In the genomic region with DNA sequence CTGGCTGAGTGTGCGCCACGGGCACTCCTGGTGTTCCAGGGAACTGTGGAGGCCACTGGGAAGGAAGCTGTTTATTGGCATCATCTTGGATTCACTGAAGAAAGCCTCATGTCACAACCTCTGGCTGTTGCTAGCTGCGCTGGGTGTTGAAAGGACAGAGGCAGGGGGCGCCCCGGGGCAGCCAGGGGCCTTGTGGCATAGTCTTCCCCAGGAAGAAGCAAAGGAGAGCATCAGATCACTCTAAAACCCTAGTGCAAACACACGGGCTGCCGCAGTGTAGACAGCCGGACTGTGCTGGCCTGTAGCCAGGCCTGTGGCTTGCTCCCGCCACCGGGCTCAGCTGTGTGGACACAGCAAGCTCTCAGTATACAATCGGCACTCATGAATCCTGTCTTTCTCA, we compare ENCODE assay signal across 18 cellular contexts. TPM values are rescaled to one million over a fixed set of nuclear protein-coding genes. Genes with fewer than 3 reads are reported as not detected.
DNase-seq lines count a peak whose midpoint lies in the region; ATAC-seq, FAIRE-seq and TF ChIP-seq lines count a peak whose summit lies in the region.
"Had no signal": no experiment of that assay in that cellular context is flagged by ENCODE, and none has a peak within 500 bp of the region (broad histone marks: within the 10 kb centered on the region; RNA-seq: fewer than 3 reads in every experiment).

No MANE protein-coding gene starts in this region.

- peaks cover 66% of the 10 kb centered on the region for H3K4me1 Mint-ChIP-seq in nephron progenitor cell
- H3K4me1 Mint-ChIP-seq in CD14-positive monocyte = no peaks in the 10 kb centered on the region

- H3K4me1 ChIP-seq in H1 (replicated peaks in 1 of 4; ENCODE audit: control insufficient read depth in 3 of 4, insufficient read depth in 4 of 4, low read length in 3 of 4) = peaks cover 0 to 6% (median 1%) of the 10 kb centered on the region in 4 experiments; a peak in 4 of 7 replicates

- no peak for TF ChIP-seq EP300 in H1 (IDR thresholded peaks at IDR 0.05; ENCODE audit: borderline replicate concordance in 1 of 2, low read depth in 2 of 2, low read length in 2 of 2)

- no peak overlapping the region for H3K56ac ChIP-seq in H1 (replicated peaks; ENCODE audit: insufficient read length, low read depth, low read length)

- H2BK5ac ChIP-seq in H1 (ENCODE audit: low read depth, low read length) = no peak overlapping the region

- H3K23ac ChIP-seq in H1 (ENCODE audit: insufficient read length) = no peak overlapping the region

- peak in 2 of 3 experiments; percentile 16 to 18; a peak in 2 of 4 replicates for TF ChIP-seq CTCF in H1 (IDR thresholded peaks at IDR 0.05; ENCODE audit: control extremely low read depth in 1 of 3, insufficient read depth in 1 of 3, low read depth in 1 of 3, low read length in 3 of 3)
- TF ChIP-seq CTCF in nephron progenitor cell (IDR thresholded peaks at IDR 0.05) = no peak
- TF ChIP-seq CTCF in CD14-positive monocyte (IDR thresholded peaks at IDR 0.05) = no peak

- no peak for FAIRE-seq in H1 (lab: Jason Lieb, UNC)

- H3K79me2 ChIP-seq in H1 (ENCODE audit: control insufficient read depth in 1 of 2, insufficient read depth in 2 of 2, low read length in 2 of 2) = no peaks in the 10 kb centered on the region

- H2BK12ac ChIP-seq in H1 (ENCODE audit: low read depth, low read length) = no peak overlapping the region

- H3K14ac ChIP-seq in H1 (ENCODE audit: insufficient read length) = no peak overlapping the region

- WGBS in H1 (ENCODE audit: extremely low coverage in 1 of 2, insufficient coverage in 1 of 2, insufficient read length in 1 of 2, insufficient replicate concordance in 2 of 2, low coverage in 1 of 2, low lambda C conversion rate in 2 of 2, missing lambda C conversion rate in 1 of 2), 2 experiments = 72% methylated on average over 11 of the region's 11 CpGs; no CpG with 5 or more reads in 1 of the 2 experiments

- H3K27me3 ChIP-seq in H1 (replicated peaks in 1 of 4; ENCODE audit: control insufficient read depth in 3 of 4, extremely low read depth in 1 of 4, insufficient read depth in 3 of 4, low read length in 3 of 4) = no peaks in the 10 kb centered on the region; a peak in 1 of 7 replicates
- H3K27me3 ChIP-seq: ovary had no signal

- H3K18ac ChIP-seq in H1 (ENCODE audit: extremely low read depth, low read length) = no peak overlapping the region

- no peak overlapping the region for H4K8ac ChIP-seq in H1 (ENCODE audit: extremely low read depth, insufficient read depth, low read length)

- H4K5ac ChIP-seq in H1 (ENCODE audit: insufficient read length, low read depth, low read length) = no peak overlapping the region

- no peak overlapping the region for H3K27ac ChIP-seq in H1 (ENCODE audit: low read depth, low read length)

- DNase-seq in DMS79 treated with DMSO at 0.1 percent for 48 hours (lab: John Stamatoyannopoulos, UW) (peak; percentile 66), NCI-H2029 treated with DMSO at 0.1 percent for 48 hours (lab: John Stamatoyannopoulos, UW) (peak; percentile 74), H1 (ENCODE audit: low read depth in 1 of 2, low spot score in 2 of 2) (peak in 1 of 2 experiments; percentile 59), nephron progenitor cell (no peak), CD14-positive monocyte (ENCODE audit: low spot score) (no peak), SIG-M5 (lab: John Stamatoyannopoulos, UW) (no peak), 8988T (no peak)
- DNase-seq: activated CD8-positive, alpha-beta memory T cell treated with anti-CD3 and anti-CD28 coated beads, Interleukin-2, amount 50 U/mL, for 48 hours; midbrain; NCI-H446 treated with DMSO at 0.1 percent for 48 hours; stimulated activated CD4-positive, alpha-beta T cell treated with anti-CD3 and anti-CD28 coated beads, Interleukin-12 subunit alpha, Interleukin-12 subunit beta, amount 100 ng/mL, for 4 hours; substantia nigra had no signal

- H2AFZ ChIP-seq in H1 (ENCODE audit: low read length) = no peak overlapping the region

- no peak overlapping the region for H2BK120ac ChIP-seq in H1 (replicated peaks; ENCODE audit: low read depth, low read length)

- H2AK5ac ChIP-seq in H1 (ENCODE audit: low read depth, low read length) = no peak overlapping the region

- H3K4me2 ChIP-seq in H1 (ENCODE audit: insufficient read depth in 1 of 2, low read depth in 2 of 2, low read length in 2 of 2) = no peak overlapping the region

- CTCF ChIA-PET in H1 (lab: Charles Lee; ENCODE audit: partially characterized antibody) = interaction anchor here (0.6 to 2.5 kb wide), 7 partner anchors 9 to 461 kb away, joined by 3 to 10 read pairs (median 4); no protein-coding TSS in a partner anchor

- no peak for ATAC-seq in GM18861 (IDR thresholded peaks at IDR 0.05; ENCODE audit: unreplicated experiment)

- H3K9ac ChIP-seq in H1 (replicated peaks in 1 of 4; ENCODE audit: extremely low read depth in 1 of 4, low read depth in 3 of 4, low read length in 3 of 4) = no peak overlapping the region

- no peak for TF ChIP-seq POLR2A in H1 (IDR thresholded peaks at IDR 0.05; ENCODE audit: control extremely low read depth in 1 of 2, low read depth in 2 of 2, low read length in 2 of 2)

- no peaks in the 10 kb centered on the region for H3K9me3 ChIP-seq in H1 (ENCODE audit: insufficient read depth in 2 of 2, low read depth in 1 of 2, low read length in 1 of 2)
- H3K9me3 ChIP-seq: ovary had no signal

- H3K4me3 ChIP-seq in H1 (ENCODE audit: extremely low read depth in 1 of 4, insufficient read depth in 2 of 4, low read depth in 3 of 4, low read length in 4 of 4) = no peak overlapping the region
- H3K4me3 ChIP-seq: ovary had no signal

- peak; percentile 31 to 45; a peak in 3 of 4 replicates for TF ChIP-seq RAD21 in H1 (IDR thresholded peaks at IDR 0.05 in 1 of 2, conservative IDR thresholded peaks at IDR 0.05 in 1 of 2; ENCODE audit: low read depth in 2 of 2, low read length in 2 of 2)

- no peak overlapping the region for H4K91ac ChIP-seq in H1 (replicated peaks; ENCODE audit: insufficient read length, low read length)

- H3K27ac Mint-ChIP-seq in nephron progenitor cell (peak overlapping the region; percentile 13), CD14-positive monocyte (no peak overlapping the region)
- H3K27ac Mint-ChIP-seq: activated naive CD8-positive, alpha-beta T cell had no signal

- H3K27me3 Mint-ChIP-seq in nephron progenitor cell (ENCODE audit: low read depth, poor library complexity) (peaks cover 11% of the 10 kb centered on the region), CD14-positive monocyte (ENCODE audit: low read depth in 3 of 3) (peaks cover 7 to 9% (median 8%) of the 10 kb centered on the region in 3 donors)
- H3K27me3 Mint-ChIP-seq: activated naive CD8-positive, alpha-beta T cell had no signal

- intact Hi-C loops in CD14-positive monocyte (cut with micrococcal nuclease) = no loop called here

- H3K4ac ChIP-seq in H1 (replicated peaks; ENCODE audit: insufficient read length, low read depth, low read length) = no peak overlapping the region

- no peaks in the 10 kb centered on the region for H3K36me3 Mint-ChIP-seq in nephron progenitor cell (ENCODE audit: low read depth)
- H3K36me3 Mint-ChIP-seq in CD14-positive monocyte = no peaks in the 10 kb centered on the region
- H3K36me3 Mint-ChIP-seq: activated naive CD8-positive, alpha-beta T cell had no signal

- H3K4me3 Mint-ChIP-seq in nephron progenitor cell (no peak overlapping the region), CD14-positive monocyte (no peak overlapping the region)
- H3K4me3 Mint-ChIP-seq: activated naive CD8-positive, alpha-beta T cell had no signal

- H2BK15ac ChIP-seq in H1 (ENCODE audit: low read length) = no peak overlapping the region

- no peaks in the 10 kb centered on the region for H3K9me3 Mint-ChIP-seq in nephron progenitor cell
- H3K9me3 Mint-ChIP-seq in CD14-positive monocyte = peaks cover 2 to 9% (median 6%) of the 10 kb centered on the region in 7 donors

- no peaks in the 10 kb centered on the region for H3K23me2 ChIP-seq in H1 (ENCODE audit: low read depth, low read length)

- no peaks in the 10 kb centered on the region for H3K79me1 ChIP-seq in H1 (ENCODE audit: low read depth, low read length)

- POLR2A ChIA-PET in H1 (lab: Charles Lee; ENCODE audit: partially characterized antibody) = no interaction called here

- no peaks in the 10 kb centered on the region for H4K20me1 ChIP-seq in H1 (replicated peaks in 1 of 2; ENCODE audit: control insufficient read depth in 1 of 2, insufficient read depth in 2 of 2, low read length in 2 of 2)

- H2BK20ac ChIP-seq in H1 (ENCODE audit: low read length) = no peak overlapping the region

- H3K36me3 ChIP-seq in H1 (ENCODE audit: control insufficient read depth in 2 of 4, insufficient read depth in 4 of 4, low read length in 3 of 4) = no peaks in the 10 kb centered on the region
- H3K36me3 ChIP-seq: ovary had no signal

TF ChIP-seq in H1, 55 proteins besides CTCF, POLR2A, EP300 and RAD21:
- TF ChIP-seq ZNF274 (IDR thresholded peaks at IDR 0.05; ENCODE audit: borderline replicate concordance, extremely low read depth, low read length) (no peak), ASH2L (IDR thresholded peaks at IDR 0.05; ENCODE audit: low read length) (no peak), YY1 (IDR thresholded peaks at IDR 0.05; ENCODE audit: low read depth, low read length) (no peak), BACH1 (IDR thresholded peaks at IDR 0.05; ENCODE audit: low read length) (no peak), SIRT6 (IDR thresholded peaks at IDR 0.05; ENCODE audit: low read length) (no peak), CEBPB (IDR thresholded peaks at IDR 0.05; ENCODE audit: low read depth, low read length) (no peak), SAP30 (IDR thresholded peaks at IDR 0.05; ENCODE audit: insufficient read depth, insufficient replicate concordance, low read length) (no peak)

RNA-seq across cellular contexts. Expression of gene SMOC2, which starts 23.8 kb away (rescaled TPM):
- 7.7 and 9.0 TPM in 2 replicates for total RNA-seq in H1 (2021; fragmentation: NEBNext Ultra II Directional; extraction: Animal tissue kit (Norgen Biotek cat#: 25700))
- 8.5 TPM in 2 replicates for polyA plus RNA-seq in H1 (2011; rRNA removed)
- polyA plus RNA-seq in H1 (2011; cell fraction: cytosol; rRNA removed) = 10.3 TPM
- polyA plus RNA-seq in H1 (2011; cell fraction: nucleus; rRNA removed) = 11.5 TPM
- 8.3 to 10.1 TPM (median 9.4 TPM) in 4 replicates for polyA plus RNA-seq in H1 (2012, experiment 1 of 2)
- polyA plus RNA-seq in H1 (2012, experiment 2 of 2) = 4.2 TPM
- 2.2 TPM for polyA plus RNA-seq in H1 (2013, experiment 1 of 2)
- polyA plus RNA-seq in H1 (2013, experiment 2 of 2) = 2.6 TPM
- polyA minus RNA-seq in H1 (2011; rRNA and poly(A)+ RNA removed) = 5.0 and 6.4 TPM in 2 replicates
- 7.9 TPM for polyA minus RNA-seq in H1 (2011; cell fraction: cytosol; rRNA and poly(A)+ RNA removed)
- 7.6 TPM for polyA minus RNA-seq in H1 (2011; cell fraction: nucleus; rRNA and poly(A)+ RNA removed)
- polyA plus RNA-seq in CD14-positive monocyte = not detected
- total RNA-seq: Daoy, fibroblast of villous mesenchyme, LHCN-M2 had no signal

Comparison
In these comparisons a context has a peak if more than half of its experiments do, and no peak if none do; other contexts are left out.
1. DNase-seq: peak in DMS79 treated with DMSO at 0.1 percent for 48 hours (single experiment) and NCI-H2029 treated with DMSO at 0.1 percent for 48 hours (single experiment); none in nephron progenitor cell (single experiment), CD14-positive monocyte (single experiment), SIG-M5 (single experiment) and 8988T (single experiment).
2. CTCF ChIP-seq: peak in H1 (2 of 3); none in nephron progenitor cell (single experiment) and CD14-positive monocyte (single experiment).